8 cellular contexts compared by ENCODE assay signal in genomic region chr10:68212721-68213352, GRCh38. TPM values are rescaled to one million over a fixed set of nuclear protein-coding genes. Genes with fewer than 3 reads are reported as not detected.
DNase-seq lines count a peak whose midpoint lies in the region; ATAC-seq and TF ChIP-seq lines count a peak whose summit lies in the region.

No MANE protein-coding gene starts in this region.

- no peaks in the 10 kb centered on the region for H3K9me3 ChIP-seq in RWPE2 (ENCODE audit: severe bottlenecking)
- no peaks in the 10 kb centered on the region for H3K9me3 ChIP-seq in stomach

- no peak overlapping the region for H3K27ac Mint-ChIP-seq in CD14-positive monocyte

- no peak for TF ChIP-seq EP300 in stomach (IDR thresholded peaks at IDR 0.05)

- DNase-seq in CD14-positive monocyte (ENCODE audit: low spot score) (no peak), GM20000 (ENCODE audit: low spot score) (peak; percentile 34), RWPE2 (ENCODE audit: low spot score) (no peak), foreskin melanocyte (peak; percentile 38), stomach (no peak)
- no peak for DNase-seq in activated CD4-positive, alpha-beta T cell treated with anti-CD3 and anti-CD28 coated beads, Interleukin-2, amount 50 U/mL, for 1 hour

- no peak overlapping the region for H3K4me3 Mint-ChIP-seq in CD14-positive monocyte

- intact Hi-C loops in CD14-positive monocyte (cut with micrococcal nuclease) (loop anchor here (5.0 kb wide), 2 partner anchors 89 to 134 kb away; no protein-coding TSS in a partner anchor), stomach (cut with DNase I; ENCODE audit: low total_unique reads) (no loop called here)

- H3K27ac ChIP-seq in RWPE2 (ENCODE audit: poor library complexity, severe bottlenecking), result no peak overlapping the region
- no peak overlapping the region for H3K27ac ChIP-seq in stomach

- H3K36me3 ChIP-seq in RWPE2 (ENCODE audit: low read depth), result no peaks in the 10 kb centered on the region
- no peaks in the 10 kb centered on the region for H3K36me3 ChIP-seq in stomach

- TF ChIP-seq POLR2A in stomach (IDR thresholded peaks at IDR 0.05), result no peak

- H3K27me3 Mint-ChIP-seq in CD14-positive monocyte (ENCODE audit: low read depth in 3 of 3), result peaks cover 3 to 9% (median 7%) of the 10 kb centered on the region in 3 donors

- TF ChIP-seq CTCF in CD14-positive monocyte (IDR thresholded peaks at IDR 0.05) (peak; percentile 77), GM20000 (IDR thresholded peaks at IDR 0.05; ENCODE audit: extremely low read depth, missing control alignments) (peak; percentile 2), RWPE2 (IDR thresholded peaks at IDR 0.05; ENCODE audit: poor library complexity, severe bottlenecking) (peak; percentile 87), stomach (IDR thresholded peaks at IDR 0.05) (peak in 5 of 7 experiments; percentile 20 to 61 (median 48))

- H3K4me3 ChIP-seq in RWPE2 (ENCODE audit: severe bottlenecking) (no peak overlapping the region), stomach (no peak overlapping the region)

- no peaks in the 10 kb centered on the region for H3K27me3 ChIP-seq in RWPE2 (ENCODE audit: insufficient read depth, poor library complexity, severe bottlenecking)
- H3K27me3 ChIP-seq in stomach, result no peaks in the 10 kb centered on the region

- no peaks in the 10 kb centered on the region for H3K36me3 Mint-ChIP-seq in CD14-positive monocyte

- ATAC-seq in RWPE2 (ENCODE audit: low read depth), result no peak; the same call in 2 of the 3 replicates
- ATAC-seq in HG02588 (IDR thresholded peaks at IDR 0.05; ENCODE audit: unreplicated experiment), result no peak
- no peak for ATAC-seq in HG03045 (IDR thresholded peaks at IDR 0.05; ENCODE audit: unreplicated experiment)

- H3K4me1 Mint-ChIP-seq in CD14-positive monocyte, result no peaks in the 10 kb centered on the region

- no peaks in the 10 kb centered on the region for H3K4me1 ChIP-seq in RWPE2 (ENCODE audit: insufficient read depth, poor library complexity, severe bottlenecking)
- no peaks in the 10 kb centered on the region for H3K4me1 ChIP-seq in stomach

- 52 to 61% (median 53%) methylated on average over 8 of the region's 8 CpGs for WGBS in stomach, 5 donors

- H3K9me3 Mint-ChIP-seq in CD14-positive monocyte, result peaks cover 0 to 2% (median 0%) of the 10 kb centered on the region in 7 donors

RNA-seq across cellular contexts. Expression of gene ATOH7, which starts 19.1 kb away (rescaled TPM):
- not detected for polyA plus RNA-seq in CD14-positive monocyte
- not detected for total RNA-seq in stomach
- under 1 TPM in 1 of 3 donors, not detected in 2; 0.30 TPM for polyA plus RNA-seq in stomach

Comparison
In these comparisons a context has a peak if more than half of its experiments do, and no peak if none do; other contexts are left out.
1. DNase-seq: peak in GM20000 (single experiment) and foreskin melanocyte (single experiment); none in CD14-positive monocyte (single experiment), RWPE2 (single experiment), stomach (single experiment) and activated CD4-positive, alpha-beta T cell treated with anti-CD3 and anti-CD28 coated beads, Interleukin-2, amount 50 U/mL, for 1 hour (single experiment).
2. CTCF ChIP-seq: peak in every context shown above with its lines; median percentile 87 in RWPE2; 77 in CD14-positive monocyte; 48 in stomach; 2 in GM20000.